Comparison of ENCODE assay signal across 6 cellular contexts in genomic region chr16:31141489-31142108, GRCh38. TPM values are rescaled to one million over a fixed set of nuclear protein-coding genes. Genes with fewer than 3 reads are reported as not detected.
DNase-seq lines count a peak whose midpoint lies in the region; ATAC-seq and TF ChIP-seq lines count a peak whose summit lies in the region.

No MANE protein-coding gene starts in this region.

- H3K27me3 ChIP-seq in CD4-positive, alpha-beta T cell (ENCODE audit: control insufficient read depth, insufficient read depth, low read length): no peaks in the 10 kb centered on the region
- peaks cover 1% of the 10 kb centered on the region; the same call in 1 of the 2 replicates for H3K27me3 ChIP-seq in OCI-LY1 (ENCODE audit: insufficient read depth, low read length)

- peak overlapping the region; percentile 28; the same call in 1 of the 2 replicates for H3K9ac ChIP-seq in OCI-LY1 (ENCODE audit: low read length)

- TF ChIP-seq CTCF in CD4-positive, alpha-beta T cell (IDR thresholded peaks at IDR 0.05): no peak
- TF ChIP-seq CTCF in OCI-LY1 (IDR thresholded peaks at IDR 0.05; ENCODE audit: low read length) (no peak), fibroblast of mammary gland (conservative IDR thresholded peaks at IDR 0.05; ENCODE audit: control insufficient read depth, insufficient read depth, low read depth, low read length) (no peak)

- no peaks in the 10 kb centered on the region for H3K27me3 Mint-ChIP-seq in CD4-positive, alpha-beta T cell

- H2AFZ ChIP-seq in OCI-LY1 (ENCODE audit: low read length): 0 out of 2 replicates have a peak overlapping the region, but pooled peaks have one; percentile 31

- no peaks in the 10 kb centered on the region for H3K9me3 Mint-ChIP-seq in CD4-positive, alpha-beta T cell

- CTCF ChIA-PET in CD4-positive, alpha-beta T cell (lab: Charles Lee): interaction anchor here (0.6 to 2.1 kb wide), 40 partner anchors 12 to 732 kb away, joined by 3 to 32 read pairs (median 4); partner anchors contain the start of genes ARMC5, BCKDK, FUS and HSD3B7

- POLR2A ChIA-PET in CD4-positive, alpha-beta T cell (lab: Charles Lee): interaction anchor here (0.6 to 4.1 kb wide), 43 partner anchors 9 to 764 kb away, joined by 3 to 152 read pairs (median 5); partner anchors contain the start of genes ARMC5, FUS, HSD3B7 and KAT8

- no peaks in the 10 kb centered on the region for H3K9me2 ChIP-seq in OCI-LY1 (ENCODE audit: low read depth, low read length)

- H3K36me3 Mint-ChIP-seq in CD4-positive, alpha-beta T cell (ENCODE audit: low read depth): no peaks in the 10 kb centered on the region

- DNase-seq in CD4-positive, alpha-beta T cell: peak in 1 of 10 experiments; percentile 12
- DNase-seq in fibroblast of mammary gland (ENCODE audit: low read depth) (peak; percentile 68), SIG-M5 treated with dmso at 0.1 percent for 504 hours (lab: John Stamatoyannopoulos, UW; ENCODE audit: unreplicated experiment) (no peak)
- DNase-seq in stimulated activated naive CD8-positive, alpha-beta T cell treated with anti-CD3 and anti-CD28 coated beads, Interleukin-15, Interleukin-2, amounts not matched to agents 100 U/mL and 50 U/mL, for 24 hours: peak; percentile 19

- no peaks in the 10 kb centered on the region for H4K20me1 ChIP-seq in OCI-LY1 (ENCODE audit: insufficient read depth, low read length)

- intact Hi-C loops in CD4-positive, alpha-beta T cell (cut with DNase I, micrococcal nuclease): loop anchor here (1.0 to 10.0 kb wide), 12 partner anchors 23 to 184 kb away; partner anchors contain the start of genes HSD3B7 (in 2 of the 2), BCKDK (in 1 of the 2), FUS (in 1 of the 2) and PYCARD (in 1 of the 2)

- peak overlapping the region; percentile 84 for H3K4me3 Mint-ChIP-seq in CD4-positive, alpha-beta T cell

- H3K36me3 ChIP-seq in OCI-LY1 (ENCODE audit: insufficient read depth, low read length): no peaks in the 10 kb centered on the region

- ATAC-seq in CD4-positive, alpha-beta T cell (ENCODE audit: poor library complexity): no peak
- no peak for ATAC-seq in stimulated activated naive CD8-positive, alpha-beta T cell treated with anti-CD3 and anti-CD28 coated beads, Interleukin-15, Interleukin-2, amounts not matched to agents 100 U/mL and 50 U/mL, for 24 hours
- ATAC-seq in GM21390 (IDR thresholded peaks at IDR 0.05; ENCODE audit: unreplicated experiment): no peak

- H3K4me3 ChIP-seq in OCI-LY1 (ENCODE audit: low read depth, low read length, poor library complexity, severe bottlenecking) (peak overlapping the region; percentile 29), fibroblast of mammary gland (ENCODE audit: control insufficient read depth, low read depth, low read length) (peak overlapping the region; percentile 20)

- H3K79me2 ChIP-seq in OCI-LY1 (ENCODE audit: insufficient read depth, low read length): no peaks in the 10 kb centered on the region

- H3K4me1 Mint-ChIP-seq in CD4-positive, alpha-beta T cell (ENCODE audit: low read depth): peaks cover 13% of the 10 kb centered on the region

- H3K4me2 ChIP-seq in OCI-LY1 (ENCODE audit: low read length): peak overlapping the region; percentile 51

- no peaks in the 10 kb centered on the region for H3F3A ChIP-seq in OCI-LY1 (ENCODE audit: insufficient read depth, low read length)

- H3K27ac Mint-ChIP-seq in CD4-positive, alpha-beta T cell: peak overlapping the region; percentile 84

- peaks cover 10% of the 10 kb centered on the region for H3K4me1 ChIP-seq in OCI-LY1 (ENCODE audit: insufficient read depth, low read length, severe bottlenecking)

- no peaks in the 10 kb centered on the region for H3K9me3 ChIP-seq in CD4-positive, alpha-beta T cell (ENCODE audit: control insufficient read depth, low read length)
- no peaks in the 10 kb centered on the region for H3K9me3 ChIP-seq in OCI-LY1 (ENCODE audit: low read length)

- H3K27ac ChIP-seq in CD4-positive, alpha-beta T cell (ENCODE audit: low read depth, low read length): peak overlapping the region; percentile 29
- no peak overlapping the region for H3K27ac ChIP-seq in OCI-LY1 (ENCODE audit: low read depth, low read length, poor library complexity, severe bottlenecking)

RNA-seq across cellular contexts. Expression of gene PRSS8, which starts 6.1 kb away (rescaled TPM):
- not detected for total RNA-seq in CD4-positive, alpha-beta T cell

RNA-seq across cellular contexts. Expression of gene PRSS36, which starts 8.3 kb away (rescaled TPM):
- under 1 TPM; 0.33 to 0.56 TPM for total RNA-seq in CD4-positive, alpha-beta T cell

RNA-seq across cellular contexts. Expression of gene KAT8, which starts 24.1 kb away (rescaled TPM):
- total RNA-seq in CD4-positive, alpha-beta T cell: 100 to 1,000 TPM; 114 to 124 TPM

RNA-seq across cellular contexts. Expression of gene BCKDK, which starts 33.4 kb away (rescaled TPM):
- 1 to 10 TPM; 4.3 to 5.8 TPM for total RNA-seq in CD4-positive, alpha-beta T cell

RNA-seq across cellular contexts. Expression of gene FUS, which starts 38.3 kb away (rescaled TPM):
- total RNA-seq in CD4-positive, alpha-beta T cell: 100 to 1,000 TPM; 699 to 733 TPM
